ENCODE assay signal across 11 cellular contexts in the genomic region with DNA sequence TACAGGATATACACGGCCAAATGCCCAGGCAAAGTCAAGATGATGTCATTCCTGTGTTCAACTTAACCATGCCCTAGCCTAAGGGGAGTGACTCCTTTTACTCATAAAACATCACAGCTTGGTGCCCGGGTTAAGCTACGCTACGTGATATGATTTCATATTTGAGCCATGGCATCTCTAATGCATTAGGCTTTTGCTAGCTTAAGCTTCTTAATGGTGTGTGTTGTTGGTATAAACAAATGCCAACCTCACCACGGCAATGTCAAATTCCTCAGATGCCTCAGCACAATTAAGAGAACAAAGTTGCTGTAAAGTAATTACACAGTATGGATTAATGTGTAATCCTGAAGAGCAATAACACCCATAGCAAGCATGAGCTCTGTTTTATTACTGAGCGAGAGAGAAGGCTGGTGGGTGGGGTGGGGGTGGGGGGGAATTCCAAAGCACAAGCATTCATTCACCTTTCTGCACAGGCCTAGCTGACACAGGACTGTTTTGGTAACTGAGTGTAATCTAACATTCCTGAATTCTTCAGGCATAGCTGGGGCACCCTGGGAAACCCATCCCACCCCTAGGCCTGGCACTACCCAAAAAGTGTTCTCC. TPM values are rescaled to one million over a fixed set of nuclear protein-coding genes. Genes with fewer than 3 reads are reported as not detected.
DNase-seq lines count a peak whose midpoint lies in the region; TF ChIP-seq lines count a peak whose summit lies in the region.
"Had no signal": no experiment of that assay in that cellular context is flagged by ENCODE, and none has a peak within 500 bp of the region (broad histone marks: within the 10 kb centered on the region; RNA-seq: fewer than 3 reads in every experiment).

No MANE protein-coding gene starts in this region.

- no peaks in the 10 kb centered on the region for H3K36me3 ChIP-seq in hepatocyte (replicated peaks; ENCODE audit: insufficient read depth, low read depth)
- no peaks in the 10 kb centered on the region for H3K36me3 ChIP-seq in sigmoid colon
- H3K36me3 ChIP-seq: heart right ventricle had no signal

- intact Hi-C loops in sigmoid colon (cut with DNase I), result no loop called here

- 20% methylated on average over 6 of the region's 6 CpGs for WGBS in hepatocyte (ENCODE audit: low lambda C conversion rate, missing lambda C conversion rate)
- 16 to 58% methylated on average over 6 of the region's 6 CpGs for WGBS in sigmoid colon, 2 donors

- H3K4me1 ChIP-seq in hepatocyte (ENCODE audit: insufficient read depth) (peaks cover 22% of the 10 kb centered on the region), sigmoid colon (peaks cover 0 to 15% (median 4%) of the 10 kb centered on the region in 4 donors)

- H4K20me1 ChIP-seq in hepatocyte (ENCODE audit: insufficient read depth, poor library complexity, severe bottlenecking), result no peaks in the 10 kb centered on the region

- no peaks in the 10 kb centered on the region for H3K9me3 ChIP-seq in hepatocyte (ENCODE audit: low read depth)
- H3K9me3 ChIP-seq in sigmoid colon, result no peaks in the 10 kb centered on the region
- H3K9me3 ChIP-seq: heart right ventricle had no signal

- no peaks in the 10 kb centered on the region for H3K9me2 ChIP-seq in hepatocyte (replicated peaks; ENCODE audit: insufficient read depth)

- no peaks in the 10 kb centered on the region for H3K79me2 ChIP-seq in hepatocyte

- H3K27ac ChIP-seq in hepatocyte (peak overlapping the region; percentile 83), sigmoid colon (peak overlapping the region in 3 of 4 donors; percentile 37 to 42 (median 38))
- H3K27ac ChIP-seq: heart right ventricle had no signal

- no peak for TF ChIP-seq CTCF in hepatocyte (IDR thresholded peaks at IDR 0.05; ENCODE audit: poor library complexity)
- no peak for TF ChIP-seq CTCF in sigmoid colon (IDR thresholded peaks at IDR 0.05)

- H3K4me2 ChIP-seq in hepatocyte, result peak overlapping the region; percentile 30

- H3K27me3 ChIP-seq in hepatocyte (no peaks in the 10 kb centered on the region), sigmoid colon (no peaks in the 10 kb centered on the region)

- H3K4me3 ChIP-seq in hepatocyte, result no peak overlapping the region
- H3K4me3 ChIP-seq in sigmoid colon, result no peak overlapping the region
- H3K4me3 ChIP-seq: heart right ventricle had no signal

- no peak overlapping the region for H2AFZ ChIP-seq in hepatocyte

- no peak for TF ChIP-seq POLR2A in sigmoid colon (IDR thresholded peaks at IDR 0.05)

- peak; percentile 64 for DNase-seq in HPDE6-E6E7 (ENCODE audit: extremely low spot score)
- peak; percentile 51 for DNase-seq in amniotic epithelial cell (ENCODE audit: low read depth)
- DNase-seq in hepatocyte (ENCODE audit: low spot score), result peak; percentile 56
- DNase-seq in sigmoid colon, result no peak
- no peak for DNase-seq in activated naive CD4-positive, alpha-beta T cell treated with anti-CD3 and anti-CD28 coated beads, Interleukin-2, amount 50 U/mL, for 16 hours
- no peak for DNase-seq in NCI-H128 (lab: John Stamatoyannopoulos, UW; ENCODE audit: unreplicated experiment)
- DNase-seq in NCI-H1105 (lab: John Stamatoyannopoulos, UW), result no peak
- no peak for DNase-seq in NCI-H345 treated with DMSO at 0.1 percent for 48 hours (lab: John Stamatoyannopoulos, UW; ENCODE audit: unreplicated experiment)
- DNase-seq: activated T-cell treated with anti-CD3 and anti-CD28 coated beads, Interleukin-2, amount 50 U/mL, for 1 hour; heart right ventricle; stimulated activated naive CD8-positive, alpha-beta T cell treated with anti-CD3 and anti-CD28 coated beads, Interleukin-15, amount 100 ng/mL, for 72 hours had no signal

- no peak for TF ChIP-seq EP300 in sigmoid colon (IDR thresholded peaks at IDR 0.05)

RNA-seq across cellular contexts. Expression of gene CNKSR3, which starts 44.7 kb away (rescaled TPM):
- total RNA-seq in hepatocyte (21.8 and 23.9 TPM in 2 replicates), sigmoid colon (10 to 100 TPM; 12.8 to 16.8 (median 14.4) TPM)
- polyA plus RNA-seq in hepatocyte (22.4 and 27.4 TPM in 2 replicates), sigmoid colon (10 to 100 TPM in 2 of 3 donors, 1 to 10 TPM in 1; 6.0 to 17.4 (median 15.3) TPM)

Comparison
In these comparisons a context has a peak if more than half of its experiments do, and no peak if none do; other contexts are left out.
1. DNase-seq: peak in HPDE6-E6E7 (single experiment), amniotic epithelial cell (single experiment) and hepatocyte (single experiment); none in sigmoid colon (single experiment), activated naive CD4-positive, alpha-beta T cell treated with anti-CD3 and anti-CD28 coated beads, Interleukin-2, amount 50 U/mL, for 16 hours (single experiment), NCI-H128 (single experiment), NCI-H1105 (single experiment) and NCI-H345 treated with DMSO at 0.1 percent for 48 hours (single experiment).